22 cellular contexts compared by ENCODE assay signal in the genomic region with DNA sequence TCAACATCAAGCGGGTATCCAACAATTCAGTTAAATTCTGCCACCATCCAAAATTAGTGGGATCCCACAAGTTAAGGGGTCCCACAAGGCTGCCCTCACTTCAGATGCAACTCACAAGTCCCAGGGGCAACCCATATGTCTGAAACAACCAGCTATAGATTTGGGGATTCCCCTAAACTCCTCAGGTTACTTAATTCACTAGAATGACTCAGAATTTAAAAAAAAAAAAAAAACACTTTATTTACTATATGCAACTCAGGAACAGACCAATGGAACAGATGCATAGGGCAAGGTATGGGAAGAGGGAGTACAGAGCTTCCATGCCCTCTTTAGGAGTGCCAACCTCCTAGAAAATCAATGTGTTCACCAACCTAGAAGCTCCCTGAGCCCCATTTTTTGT. TPM values are rescaled to one million over a fixed set of nuclear protein-coding genes. Genes with fewer than 3 reads are reported as not detected.
DNase-seq lines count a peak whose midpoint lies in the region; ATAC-seq and TF ChIP-seq lines count a peak whose summit lies in the region.
"Had no signal": no experiment of that assay in that cellular context is flagged by ENCODE, and none has a peak within 500 bp of the region (broad histone marks: within the 10 kb centered on the region; RNA-seq: fewer than 3 reads in every experiment).

No MANE protein-coding gene starts in this region.

- H3K4me3 ChIP-seq in RWPE2 (ENCODE audit: severe bottlenecking) = no peak overlapping the region
- H3K4me3 ChIP-seq: lung, pancreas, right lobe of liver, thyroid gland had no signal

- H3K36me3 Mint-ChIP-seq in activated T-cell treated with anti-CD3 and anti-CD28 coated beads, Interleukin-2, amount 50 U/mL, for 72 hours (ENCODE audit: insufficient read depth in 2 of 2) = peaks cover 26 to 50% of the 10 kb centered on the region in 2 donors
- peaks cover 85% of the 10 kb centered on the region for H3K36me3 Mint-ChIP-seq in dendritic cell treated with granulocyte-macrophage colony-stimulating factor and Interleukin-4, amounts not matched to agents 40 ng/mL and 50 ng/mL, for 4 days (ENCODE audit: low read depth)

- no peaks in the 10 kb centered on the region for H3K4me1 ChIP-seq in RWPE2 (ENCODE audit: insufficient read depth, poor library complexity, severe bottlenecking)
- H3K4me1 ChIP-seq: thyroid gland had no signal

- peaks cover 86% of the 10 kb centered on the region for H3K4me1 Mint-ChIP-seq in activated T-cell treated with anti-CD3 and anti-CD28 coated beads, Interleukin-2, amount 50 U/mL, for 72 hours (ENCODE audit: low read depth)
- peaks cover 46% of the 10 kb centered on the region for H3K4me1 Mint-ChIP-seq in dendritic cell treated with granulocyte-macrophage colony-stimulating factor and Interleukin-4, amounts not matched to agents 40 ng/mL and 50 ng/mL, for 4 days (ENCODE audit: low read depth)

- DNase-seq in activated T-cell treated with anti-CD3 and anti-CD28 coated beads, Interleukin-2, amount 50 U/mL, for 72 hours = no peak
- no peak for DNase-seq in activated T-cell treated with anti-CD3 and anti-CD28 coated beads, Interleukin-2, amount 50 U/mL, for 48 hours
- DNase-seq in RWPE2 (ENCODE audit: low spot score) (no peak), germinal center (ENCODE audit: low spot score) (no peak), NCI-H1092 treated with DMSO at 0.1 percent for 48 hours (lab: John Stamatoyannopoulos, UW) (no peak)
- DNase-seq in stimulated activated naive CD8-positive, alpha-beta T cell treated with anti-CD3 and anti-CD28 coated beads, Interleukin-15, Interleukin-2, amounts not matched to agents 100 U/mL and 50 U/mL, for 24 hours = no peak
- DNase-seq: activated CD8-positive, alpha-beta memory T cell treated with anti-CD3 and anti-CD28 coated beads for 24 hours; activated gamma-delta T cell treated with Interleukin-2 at 50 U/mL for 16 hours; aorta; CD4-positive, alpha-beta T cell; DMS79; NCI-H1417 treated with DMSO at 0.1 percent for 48 hours; NCI-H2171 treated with DMSO at 0.1 percent for 48 hours; NCI-H748 treated with DMSO at 0.1 percent for 48 hours; pancreas; right lobe of liver; SIG-M5; stimulated activated CD4-positive, alpha-beta T cell treated with anti-CD3 and anti-CD28 coated beads, Interleukin-15, amount 100 ng/mL, for 24 hours; thyroid gland had no signal

- H3K27ac Mint-ChIP-seq in activated T-cell treated with anti-CD3 and anti-CD28 coated beads, Interleukin-2, amount 50 U/mL, for 72 hours = peak overlapping the region; percentile 69
- H3K27ac Mint-ChIP-seq in dendritic cell treated with granulocyte-macrophage colony-stimulating factor and Interleukin-4, amounts not matched to agents 40 ng/mL and 50 ng/mL, for 4 days = peak overlapping the region; percentile 57
- H3K27ac Mint-ChIP-seq: CD4-positive, alpha-beta T cell had no signal

- H3K9me3 Mint-ChIP-seq in activated T-cell treated with anti-CD3 and anti-CD28 coated beads, Interleukin-2, amount 50 U/mL, for 72 hours = peaks cover 0 to under 1% of the 10 kb centered on the region in 2 donors
- peaks cover 12% of the 10 kb centered on the region for H3K9me3 Mint-ChIP-seq in dendritic cell treated with granulocyte-macrophage colony-stimulating factor and Interleukin-4, amounts not matched to agents 40 ng/mL and 50 ng/mL, for 4 days

- intact Hi-C loops in dendritic cell treated with granulocyte-macrophage colony-stimulating factor and Interleukin-4, amounts not matched to agents 40 ng/mL and 50 ng/mL, for 4 days (cut with micrococcal nuclease) = loop anchor here (5.0 kb wide), 1 partner anchor 184 kb away; no protein-coding TSS in a partner anchor

- H3K4me3 Mint-ChIP-seq in activated T-cell treated with anti-CD3 and anti-CD28 coated beads, Interleukin-2, amount 50 U/mL, for 72 hours = peak overlapping the region; percentile 44 to 64
- no peak overlapping the region for H3K4me3 Mint-ChIP-seq in dendritic cell treated with granulocyte-macrophage colony-stimulating factor and Interleukin-4, amounts not matched to agents 40 ng/mL and 50 ng/mL, for 4 days
- H3K4me3 Mint-ChIP-seq: CD4-positive, alpha-beta T cell had no signal

- no peaks in the 10 kb centered on the region for H3K9me3 ChIP-seq in RWPE2 (ENCODE audit: severe bottlenecking)
- H3K9me3 ChIP-seq: pancreas, right lobe of liver, thyroid gland had no signal

- no peak overlapping the region for H3K27ac ChIP-seq in RWPE2 (ENCODE audit: poor library complexity, severe bottlenecking)
- H3K27ac ChIP-seq: pancreas, right lobe of liver, thyroid gland had no signal

- H3K36me3 ChIP-seq in RWPE2 (ENCODE audit: low read depth) = peaks cover 15% of the 10 kb centered on the region

- no peaks in the 10 kb centered on the region for H3K27me3 Mint-ChIP-seq in activated T-cell treated with anti-CD3 and anti-CD28 coated beads, Interleukin-2, amount 50 U/mL, for 72 hours (ENCODE audit: low read depth)
- no peaks in the 10 kb centered on the region for H3K27me3 Mint-ChIP-seq in dendritic cell treated with granulocyte-macrophage colony-stimulating factor and Interleukin-4, amounts not matched to agents 40 ng/mL and 50 ng/mL, for 4 days
- H3K27me3 Mint-ChIP-seq: CD4-positive, alpha-beta T cell had no signal

- ATAC-seq in activated T-cell treated with anti-CD3 and anti-CD28 coated beads, Interleukin-2, amount 50 U/mL, for 72 hours (replicated peaks in 1 of 2) = peak; percentile 65 to 71
- ATAC-seq in RWPE2 (ENCODE audit: low read depth) = peak; percentile 53; the same call in 2 of the 3 replicates
- peak; percentile 84 for ATAC-seq in stimulated activated naive CD8-positive, alpha-beta T cell treated with anti-CD3 and anti-CD28 coated beads, Interleukin-15, Interleukin-2, amounts not matched to agents 100 U/mL and 50 U/mL, for 24 hours
- no peak for ATAC-seq in HG03520 (IDR thresholded peaks at IDR 0.05; ENCODE audit: unreplicated experiment)
- ATAC-seq: pancreas had no signal

- no peaks in the 10 kb centered on the region for H3K27me3 ChIP-seq in RWPE2 (ENCODE audit: insufficient read depth, poor library complexity, severe bottlenecking)
- H3K27me3 ChIP-seq: pancreas, right lobe of liver, thyroid gland had no signal

- TF ChIP-seq CTCF in RWPE2 (IDR thresholded peaks at IDR 0.05; ENCODE audit: poor library complexity, severe bottlenecking) = no peak

RNA-seq across cellular contexts. Expression of a gene that starts 15.1 kb away (rescaled TPM):
- 10 to 100 TPM; 71.5 to 85.8 TPM for total RNA-seq in activated T-cell treated with anti-CD3 and anti-CD28 coated beads, Interleukin-2, amount 50 U/mL, for 72 hours
